In genomic region chr16:63745456-63745855, GRCh38 we compare ENCODE assay signal across 15 cellular contexts.
DNase-seq lines count a peak whose midpoint lies in the region; ATAC-seq, FAIRE-seq and TF ChIP-seq lines count a peak whose summit lies in the region.
"Had no signal": no experiment of that assay in that cellular context is flagged by ENCODE, and none has a peak within 500 bp of the region (broad histone marks: within the 10 kb centered on the region; RNA-seq: fewer than 3 reads in every experiment).

No MANE protein-coding gene starts in this region.

- ATAC-seq in foreskin keratinocyte = no peak
- ATAC-seq: GM23338 had no signal

- H3K4me3 ChIP-seq in astrocyte (ENCODE audit: insufficient read depth, low read depth, low read length) (no peak overlapping the region), choroid plexus epithelial cell (ENCODE audit: low read depth, low read length) (no peak overlapping the region)
- H3K4me3 ChIP-seq: BLaER1, GM23338 had no signal

- H3K9me3 Mint-ChIP-seq in astrocyte (ENCODE audit: unreplicated experiment) = peaks cover 2% of the 10 kb centered on the region
- H3K9me3 Mint-ChIP-seq: GM23338, H9 had no signal

- no peak overlapping the region for H3K4me2 ChIP-seq in astrocyte (ENCODE audit: low read length)
- H3K4me2 ChIP-seq: BLaER1, GM23338 had no signal

- H3K27ac ChIP-seq in astrocyte (ENCODE audit: low read depth, low read length) (no peak overlapping the region), foreskin keratinocyte (no peak overlapping the region)
- H3K27ac ChIP-seq: BLaER1 had no signal

- H2AFZ ChIP-seq in astrocyte (ENCODE audit: low read depth, low read length) = no peak overlapping the region
- H2AFZ ChIP-seq: GM23338 had no signal

- H3K4me1 Mint-ChIP-seq in astrocyte (ENCODE audit: low read depth, unreplicated experiment) = peaks cover 24% of the 10 kb centered on the region
- H3K4me1 Mint-ChIP-seq: CD8-positive, alpha-beta memory T cell; GM23338; H9 had no signal

- no peaks in the 10 kb centered on the region for H3K27me3 Mint-ChIP-seq in astrocyte (ENCODE audit: low read depth, unreplicated experiment)
- H3K27me3 Mint-ChIP-seq: CD8-positive, alpha-beta memory T cell had no signal

- peaks cover 2% of the 10 kb centered on the region for H3K36me3 Mint-ChIP-seq in astrocyte (ENCODE audit: low read depth, unreplicated experiment)
- H3K36me3 Mint-ChIP-seq: CD8-positive, alpha-beta memory T cell had no signal

- FAIRE-seq in astrocyte (lab: Jason Lieb, UNC) = no peak
- FAIRE-seq in H54 (lab: Jason Lieb, UNC) = no peak

- no peak overlapping the region for H3K27ac Mint-ChIP-seq in astrocyte (ENCODE audit: unreplicated experiment)
- H3K27ac Mint-ChIP-seq: CD8-positive, alpha-beta memory T cell; GM23338; H9 had no signal

- DNase-seq in NCI-H226 = peak; percentile 19
- peak; percentile 2 for DNase-seq in astrocyte (ENCODE audit: low read depth)
- peak; percentile 10 for DNase-seq in choroid plexus epithelial cell (ENCODE audit: low read depth)
- peak; percentile 4 to 25 for DNase-seq in foreskin keratinocyte
- DNase-seq in H54 (ENCODE audit: insufficient read length, low spot score) = no peak
- no peak for DNase-seq in retina
- no peak for DNase-seq in SHP77 treated with DMSO at 0.1 percent for 48 hours (lab: John Stamatoyannopoulos, UW)
- DNase-seq in activated CD4-positive, alpha-beta T cell treated with anti-CD3 and anti-CD28 coated beads for 1 hour = no peak
- DNase-seq: 8988T; AML-193; Caco-2; CD8-positive, alpha-beta memory T cell; H9 had no signal

- H3K4me1 ChIP-seq in astrocyte (ENCODE audit: insufficient read depth, low read length) (no peaks in the 10 kb centered on the region), foreskin keratinocyte (no peaks in the 10 kb centered on the region)
- H3K4me1 ChIP-seq: BLaER1, Caco-2 had no signal

- H3K9ac ChIP-seq in astrocyte (ENCODE audit: low read length) = no peak overlapping the region
- H3K9ac ChIP-seq: BLaER1 had no signal

- no peaks in the 10 kb centered on the region for H4K20me1 ChIP-seq in astrocyte (ENCODE audit: insufficient read depth, low read length)
- H4K20me1 ChIP-seq: BLaER1 had no signal

- H3K36me3 ChIP-seq in astrocyte (ENCODE audit: insufficient read depth, low read length) = no peaks in the 10 kb centered on the region
- H3K36me3 ChIP-seq: BLaER1 had no signal

- no peaks in the 10 kb centered on the region for H3K79me2 ChIP-seq in astrocyte (ENCODE audit: insufficient read depth, low read length)

- no peaks in the 10 kb centered on the region for H3K9me3 ChIP-seq in astrocyte (ENCODE audit: insufficient read depth, low read depth, low read length)
- H3K9me3 ChIP-seq: BLaER1, Caco-2 had no signal

- no peak for TF ChIP-seq POLR2A in H54 (IDR thresholded peaks at IDR 0.05; ENCODE audit: low read depth, low read length)

- TF ChIP-seq CTCF in astrocyte (IDR thresholded peaks at IDR 0.05; ENCODE audit: insufficient read depth, low read depth, low read length) (no peak), choroid plexus epithelial cell (conservative IDR thresholded peaks at IDR 0.05; ENCODE audit: low read depth, low read length) (no peak), foreskin keratinocyte (conservative IDR thresholded peaks at IDR 0.05) (no peak)

- H3K27me3 ChIP-seq in astrocyte (ENCODE audit: insufficient read depth, low read length) = no peaks in the 10 kb centered on the region
- H3K27me3 ChIP-seq in foreskin keratinocyte = no peaks in the 10 kb centered on the region
- H3K27me3 ChIP-seq: BLaER1 had no signal

- H3K4me3 Mint-ChIP-seq in astrocyte (ENCODE audit: unreplicated experiment) = no peak overlapping the region
- H3K4me3 Mint-ChIP-seq: CD8-positive, alpha-beta memory T cell; GM23338; H9 had no signal

Comparison
In these comparisons a context has a peak if more than half of its experiments do, and no peak if none do; other contexts are left out.
1. DNase-seq: peak in NCI-H226 (single experiment), astrocyte (single experiment), choroid plexus epithelial cell (single experiment) and foreskin keratinocyte (2 of 2); none in H54 (single experiment), retina (single experiment), SHP77 treated with DMSO at 0.1 percent for 48 hours (single experiment) and activated CD4-positive, alpha-beta T cell treated with anti-CD3 and anti-CD28 coated beads for 1 hour (single experiment).